Comparison of ENCODE assay signal across 8 cellular contexts in the genomic region with DNA sequence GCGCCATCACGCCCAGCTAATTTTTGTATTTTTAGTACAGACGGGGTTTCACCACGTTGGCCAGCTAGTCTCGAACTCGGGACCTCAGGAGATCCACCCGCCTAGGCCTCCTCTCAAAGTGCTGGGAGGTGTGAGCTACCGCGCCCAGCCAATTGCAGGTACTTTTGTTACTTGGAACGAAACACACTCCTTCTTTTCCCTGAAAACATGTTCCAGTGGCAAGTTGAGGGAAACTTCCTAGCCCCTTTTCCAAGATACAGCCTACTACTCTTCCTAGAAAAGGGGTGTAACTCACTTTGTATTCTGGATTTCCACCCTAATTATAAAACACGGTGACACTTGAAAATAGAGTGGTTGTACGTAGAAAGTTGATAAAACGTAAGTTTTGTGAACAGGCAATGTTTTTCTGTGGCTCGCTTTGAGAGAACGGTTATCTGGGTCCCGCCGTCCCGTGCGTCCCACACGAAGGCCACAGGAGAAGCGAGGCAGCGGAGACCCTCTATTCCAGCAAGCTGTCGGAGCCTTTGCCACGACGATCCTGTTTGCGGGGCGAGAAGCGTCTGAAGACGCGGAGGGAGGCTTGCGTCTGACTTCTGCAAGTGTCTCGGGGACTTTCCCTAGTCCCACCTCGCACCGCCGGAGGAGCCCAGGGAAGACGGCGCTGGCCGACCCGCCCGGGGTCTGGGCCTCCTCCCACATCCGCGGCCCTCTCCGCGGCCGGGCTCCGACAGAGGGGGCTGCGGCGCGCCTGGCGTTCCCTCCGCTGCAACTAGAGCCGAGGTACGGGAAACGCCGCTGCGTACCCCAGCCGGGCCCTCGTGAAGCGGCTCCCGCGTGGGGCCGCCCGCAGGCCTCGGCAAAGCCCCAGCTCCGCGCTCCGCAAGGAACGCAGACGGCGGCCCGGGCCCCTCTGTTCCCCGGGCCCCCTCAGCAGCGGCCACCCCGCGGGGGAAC. TPM values are rescaled to one million over a fixed set of nuclear protein-coding genes. Genes with fewer than 3 reads are reported as not detected.
DNase-seq lines count a peak whose midpoint lies in the region; ATAC-seq and TF ChIP-seq lines count a peak whose summit lies in the region.

No MANE protein-coding gene starts in this region.

- H4K8ac ChIP-seq in mesenchymal stem cell (ENCODE audit: low read length) = peak overlapping the region; percentile 90

- peak overlapping the region; percentile 100 for H3K27ac ChIP-seq in WERI-Rb-1
- H3K27ac ChIP-seq in mesenchymal stem cell (ENCODE audit: low read length, poor library complexity, severe bottlenecking) = peak overlapping the region; percentile 89

- peak overlapping the region in 1 of 2 experiments; percentile 59 for H2BK12ac ChIP-seq in mesenchymal stem cell (ENCODE audit: low read length in 2 of 2)

- H3K79me1 ChIP-seq in mesenchymal stem cell (replicated peaks; ENCODE audit: low read length, poor library complexity, severe bottlenecking) = no peaks in the 10 kb centered on the region

- H3K9ac ChIP-seq in mesenchymal stem cell (ENCODE audit: low read length) = peak overlapping the region; percentile 91

- peak overlapping the region; percentile 59 for H2AK5ac ChIP-seq in mesenchymal stem cell (ENCODE audit: low read length, severe bottlenecking)

- 7% methylated on average over 56 of the region's 75 CpGs for WGBS in mesenchymal stem cell

- H2BK120ac ChIP-seq in mesenchymal stem cell (ENCODE audit: low read depth, low read length) = peak overlapping the region; percentile 15

- H2BK5ac ChIP-seq in mesenchymal stem cell (ENCODE audit: low read depth, low read length, poor library complexity, severe bottlenecking) = peak overlapping the region; percentile 21

- H3K27me3 ChIP-seq in WERI-Rb-1 (ENCODE audit: insufficient read depth, low read depth, severe bottlenecking) = no peaks in the 10 kb centered on the region
- H3K27me3 ChIP-seq in mesenchymal stem cell (ENCODE audit: control insufficient read depth in 1 of 2, insufficient read depth in 1 of 2, low read length in 2 of 2) = no peaks in the 10 kb centered on the region

- H3K4me1 ChIP-seq in mesenchymal stem cell (ENCODE audit: control insufficient read depth, insufficient read depth, low read depth, low read length) = peaks cover 25% of the 10 kb centered on the region

- H3K9me3 ChIP-seq in WERI-Rb-1 (ENCODE audit: severe bottlenecking) (no peaks in the 10 kb centered on the region), mesenchymal stem cell (ENCODE audit: control insufficient read depth, low read length) (no peaks in the 10 kb centered on the region)

- peak overlapping the region; percentile 76 to 96 for H3K14ac ChIP-seq in mesenchymal stem cell (ENCODE audit: low read length in 2 of 2)

- H3K36me3 ChIP-seq in WERI-Rb-1 (peaks cover 51% of the 10 kb centered on the region), mesenchymal stem cell (ENCODE audit: control insufficient read depth in 1 of 2, insufficient read depth in 2 of 2, low read depth in 1 of 2, low read length in 2 of 2) (no peaks in the 10 kb centered on the region)

- H2AFZ ChIP-seq in mesenchymal stem cell (ENCODE audit: low read depth, low read length) = peak overlapping the region; percentile 62

- H3K4me3 ChIP-seq in WERI-Rb-1 (ENCODE audit: low read depth, low read length) (peak overlapping the region; percentile 83), mesenchymal stem cell (ENCODE audit: insufficient read depth in 1 of 2, low read depth in 1 of 2, low read length in 2 of 2) (peak overlapping the region; percentile 92 to 93)

- peak; percentile 26 for ATAC-seq in HG03378 (IDR thresholded peaks at IDR 0.05; ENCODE audit: unreplicated experiment)

- peak overlapping the region in 1 of 2 experiments; percentile 91 for H3K23ac ChIP-seq in mesenchymal stem cell (ENCODE audit: low read length in 2 of 2)

- H3K4ac ChIP-seq in mesenchymal stem cell (ENCODE audit: low read depth in 1 of 2, low read length in 2 of 2) = peak overlapping the region; percentile 65 to 87

- H3K4me2 ChIP-seq in mesenchymal stem cell (ENCODE audit: low read length, poor library complexity, severe bottlenecking) = peak overlapping the region; percentile 81

- DNase-seq in AG08396 (ENCODE audit: low spot score) (peak; percentile 54), GM19238 (ENCODE audit: insufficient read length, low spot score) (peak; percentile 39), WERI-Rb-1 (no peak), mesenchymal stem cell (peak; percentile 82), NCI-H2196 treated with DMSO at 0.1 percent for 48 hours (lab: John Stamatoyannopoulos, UW; ENCODE audit: unreplicated experiment) (no peak)
- DNase-seq in central memory CD4-positive, alpha-beta T cell = peak; percentile 63
- peak; percentile 18 to 30 for DNase-seq in stimulated activated CD8-positive, alpha-beta memory T cell treated with anti-CD3 and anti-CD28 coated beads, Interleukin-4, amount 100 ng/mL, for 1 hour (ENCODE audit: low read depth in 2 of 2, low spot score in 1 of 2)

- H3K18ac ChIP-seq in mesenchymal stem cell (ENCODE audit: low read depth in 1 of 2, low read length in 2 of 2) = peak overlapping the region; percentile 69 to 86

- no peak for TF ChIP-seq CTCF in WERI-Rb-1 (IDR thresholded peaks at IDR 0.05; ENCODE audit: low read depth, low read length)

- peak overlapping the region; percentile 43 for H4K91ac ChIP-seq in mesenchymal stem cell (ENCODE audit: low read length)

- peak overlapping the region; percentile 17 for H2BK15ac ChIP-seq in mesenchymal stem cell (ENCODE audit: low read depth, poor library complexity, severe bottlenecking)

RNA-seq across cellular contexts. Expression of gene CDCA4, which starts 0.7 kb away (rescaled TPM):
- 8.8 TPM for polyA plus RNA-seq in mesenchymal stem cell (2013, experiment 1 of 2)
- polyA plus RNA-seq in mesenchymal stem cell (2013, experiment 2 of 2) = 8.9 TPM

RNA-seq across cellular contexts. Expression of gene CLBA1, which starts 34.5 kb away (rescaled TPM):
- 5.1 TPM for polyA plus RNA-seq in mesenchymal stem cell (2013, experiment 1 of 2)
- polyA plus RNA-seq in mesenchymal stem cell (2013, experiment 2 of 2) = 5.4 TPM

RNA-seq across cellular contexts. Expression of gene AHNAK2, which starts 42.0 kb away (rescaled TPM):
- 21.6 TPM for polyA plus RNA-seq in mesenchymal stem cell (2013, experiment 1 of 2)
- 19.4 TPM for polyA plus RNA-seq in mesenchymal stem cell (2013, experiment 2 of 2)

RNA-seq across cellular contexts. Expression of gene GPR132, which starts 45.1 kb away (rescaled TPM):
- 0.03 TPM for polyA plus RNA-seq in mesenchymal stem cell (2013, experiment 1 of 2)
- polyA plus RNA-seq in mesenchymal stem cell (2013, experiment 2 of 2) = 0.01 TPM

Comparison
In these comparisons a context has a peak if more than half of its experiments do, and no peak if none do; other contexts are left out.
1. DNase-seq: peak in AG08396 (single experiment), GM19238 (single experiment), central memory CD4-positive, alpha-beta T cell (single experiment), mesenchymal stem cell (single experiment) and stimulated activated CD8-positive, alpha-beta memory T cell treated with anti-CD3 and anti-CD28 coated beads, Interleukin-4, amount 100 ng/mL, for 1 hour (2 of 2); none in WERI-Rb-1 (single experiment) and NCI-H2196 treated with DMSO at 0.1 percent for 48 hours (single experiment).